9 cellular contexts compared by ENCODE assay signal in genomic region chr6:10099086-10099499, GRCh38.
A peak's percentile ranks its signal among the peaks of the same experiment; 100 is the strongest.
DNase-seq lines count a peak whose midpoint lies in the region; ATAC-seq and TF ChIP-seq lines count a peak whose summit lies in the region.
"Had no signal": no experiment of that assay in that cellular context is flagged by ENCODE, and none has a peak within 500 bp of the region (broad histone marks: within the 10 kb centered on the region; RNA-seq: fewer than 3 reads in every experiment).

No MANE protein-coding gene starts in this region.

- WGBS in transverse colon (ENCODE audit: low coverage in 1 of 2), 2 donors: 38 to 63% methylated on average over 4 to 17 of the region's 17 CpGs

- no peaks in the 10 kb centered on the region for H3K4me1 Mint-ChIP-seq in activated T-cell treated with anti-CD3 and anti-CD28 coated beads, Interleukin-2, amount 50 U/mL, for 4 hours (ENCODE audit: low read depth)

- peak overlapping the region; percentile 30 for H3K4me3 ChIP-seq in kidney epithelial cell (ENCODE audit: low read depth, low read length)
- H3K4me3 ChIP-seq in transverse colon: peak overlapping the region in 2 of 4 donors; percentile 5 to 29
- H3K4me3 ChIP-seq: right lobe of liver had no signal

- no peak overlapping the region for H3K27ac ChIP-seq in transverse colon
- H3K27ac ChIP-seq: right lobe of liver had no signal

- no peaks in the 10 kb centered on the region for H3K27me3 Mint-ChIP-seq in activated T-cell treated with anti-CD3 and anti-CD28 coated beads, Interleukin-2, amount 50 U/mL, for 4 hours (ENCODE audit: low read depth)

- H3K4me3 Mint-ChIP-seq in activated T-cell treated with anti-CD3 and anti-CD28 coated beads, Interleukin-2, amount 50 U/mL, for 4 hours: peak overlapping the region; percentile 16

- intact Hi-C loops in transverse colon (cut with DNase I; ENCODE audit: low total_unique reads): no loop called here

- ATAC-seq in activated T-cell treated with anti-CD3 and anti-CD28 coated beads, Interleukin-2, amount 50 U/mL, for 4 hours: no peak
- ATAC-seq in HG03571 (IDR thresholded peaks at IDR 0.05; ENCODE audit: unreplicated experiment): no peak

- TF ChIP-seq CTCF in kidney epithelial cell (IDR thresholded peaks at IDR 0.05; ENCODE audit: insufficient read depth, low read length, poor library complexity, severe bottlenecking) (no peak), transverse colon (IDR thresholded peaks at IDR 0.05) (no peak)

- TF ChIP-seq POLR2A in transverse colon (IDR thresholded peaks at IDR 0.05): no peak

- no peak for DNase-seq in activated T-cell treated with anti-CD3 and anti-CD28 coated beads, Interleukin-2, amount 50 U/mL, for 4 hours
- DNase-seq in activated T-cell treated with anti-CD3 and anti-CD28 coated beads for 4 hours (no peak), SW480 (ENCODE audit: low spot score) (peak; percentile 58), kidney epithelial cell (ENCODE audit: low read depth) (no peak), transverse colon (peak; percentile 9), NCI-H1436 treated with DMSO at 0.1 percent for 48 hours (lab: John Stamatoyannopoulos, UW) (no peak)
- DNase-seq in activated CD4-positive, alpha-beta T cell treated with anti-CD3 and anti-CD28 coated beads, Interleukin-2, amount 50 U/mL, for 4 hours: no peak

- no peaks in the 10 kb centered on the region for H3K27me3 ChIP-seq in kidney epithelial cell (ENCODE audit: control insufficient read depth, insufficient read depth, low read length)
- H3K27me3 ChIP-seq in transverse colon: no peaks in the 10 kb centered on the region
- H3K27me3 ChIP-seq: right lobe of liver had no signal

- no peaks in the 10 kb centered on the region for H3K9me3 ChIP-seq in transverse colon
- H3K9me3 ChIP-seq: right lobe of liver had no signal

- H3K36me3 Mint-ChIP-seq in activated T-cell treated with anti-CD3 and anti-CD28 coated beads, Interleukin-2, amount 50 U/mL, for 4 hours (ENCODE audit: insufficient read depth): no peaks in the 10 kb centered on the region

- H3K4me1 ChIP-seq in transverse colon: no peaks in the 10 kb centered on the region
- H3K4me1 ChIP-seq: right lobe of liver had no signal

- in situ Hi-C loops in transverse colon (cut with MboI; ENCODE audit: low pct_ligation_motif_present in 1 of 4, low pct_unique_long_range_greater_than_20kb in 1 of 4, low sequenced_read_pairs in 3 of 4): no loop called here

- no peak for TF ChIP-seq EP300 in transverse colon (IDR thresholded peaks at IDR 0.05; ENCODE audit: low read depth)

- H3K36me3 ChIP-seq in kidney epithelial cell (ENCODE audit: control insufficient read depth, insufficient read depth, low read length) (no peaks in the 10 kb centered on the region), transverse colon (no peaks in the 10 kb centered on the region)
- H3K36me3 ChIP-seq: right lobe of liver had no signal

- H3K9me3 Mint-ChIP-seq in activated T-cell treated with anti-CD3 and anti-CD28 coated beads, Interleukin-2, amount 50 U/mL, for 4 hours: peaks cover 2% of the 10 kb centered on the region

Comparison
In these comparisons a context has a peak if more than half of its experiments do, and no peak if none do; other contexts are left out.
1. DNase-seq: peak in SW480 (single experiment) and transverse colon (single experiment); none in activated T-cell treated with anti-CD3 and anti-CD28 coated beads, Interleukin-2, amount 50 U/mL, for 4 hours (single experiment), activated T-cell treated with anti-CD3 and anti-CD28 coated beads for 4 hours (single experiment), kidney epithelial cell (single experiment), activated CD4-positive, alpha-beta T cell treated with anti-CD3 and anti-CD28 coated beads, Interleukin-2, amount 50 U/mL, for 4 hours (0 of 2) and NCI-H1436 treated with DMSO at 0.1 percent for 48 hours (single experiment).